19 cellular contexts compared by ENCODE assay signal in the genomic region with DNA sequence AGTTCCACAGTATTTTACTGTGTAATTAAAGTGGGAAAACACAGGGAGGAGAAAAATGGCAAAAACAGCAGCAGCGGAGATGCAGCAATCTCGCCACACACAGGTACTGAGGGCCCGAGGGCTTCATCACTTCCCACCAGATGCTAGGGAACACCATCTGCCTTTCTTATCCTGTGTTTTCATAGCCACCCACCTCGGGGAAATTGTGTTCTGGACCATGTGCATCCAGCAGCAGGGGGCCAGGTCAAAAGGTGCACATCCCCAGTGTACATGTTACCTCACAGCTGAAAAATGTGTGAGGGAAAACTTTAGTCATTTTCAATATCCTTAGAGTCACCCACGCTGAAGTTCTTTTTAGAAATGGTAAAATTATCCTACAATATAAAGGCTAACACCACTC. TPM values are rescaled to one million over a fixed set of nuclear protein-coding genes. Genes with fewer than 3 reads are reported as not detected.
A peak's percentile ranks its signal among the peaks of the same experiment; 100 is the strongest.
DNase-seq lines count a peak whose midpoint lies in the region; ATAC-seq and TF ChIP-seq lines count a peak whose summit lies in the region.
"Had no signal": no experiment of that assay in that cellular context is flagged by ENCODE, and none has a peak within 500 bp of the region (broad histone marks: within the 10 kb centered on the region; RNA-seq: fewer than 3 reads in every experiment).

No MANE protein-coding gene starts in this region.

- peak in 1 of 2 experiments; percentile 28; a peak in 1 of 4 replicates for TF ChIP-seq EP300 in SK-N-SH (IDR thresholded peaks at IDR 0.05; ENCODE audit: borderline replicate concordance in 1 of 2, low read depth in 1 of 2, low read length in 1 of 2)

- no peaks in the 10 kb centered on the region for H3K9me3 ChIP-seq in SK-N-SH
- H3K9me3 ChIP-seq: MG63 had no signal

- H2AK5ac ChIP-seq in mesendoderm (ENCODE audit: low read length): no peak overlapping the region

- H3K23ac ChIP-seq in mesendoderm (ENCODE audit: low read length): no peak overlapping the region

- H3K9ac ChIP-seq in SK-N-SH (no peak overlapping the region), mesendoderm (ENCODE audit: low read length) (no peak overlapping the region)

- H3K9me3 Mint-ChIP-seq in chondrocyte (ENCODE audit: low read depth) (peaks cover 10% of the 10 kb centered on the region), osteocyte (ENCODE audit: unreplicated experiment) (no peaks in the 10 kb centered on the region)

- H3K4me2 ChIP-seq in SK-N-SH (no peak overlapping the region), mesendoderm (ENCODE audit: low read length) (no peak overlapping the region)

- no peak overlapping the region for H3K56ac ChIP-seq in mesendoderm (ENCODE audit: low read length)

- CTCF ChIA-PET in SK-N-SH (lab: Yijun Ruan, JAX): interaction anchor here (1.8 kb wide), 1 partner anchor 11 kb away, joined by 10 read pairs; no protein-coding TSS in a partner anchor

- no peak overlapping the region for H3K4me3 Mint-ChIP-seq in chondrocyte (ENCODE audit: unreplicated experiment)
- no peak overlapping the region for H3K4me3 Mint-ChIP-seq in osteocyte (ENCODE audit: unreplicated experiment)
- H3K4me3 Mint-ChIP-seq: B cell had no signal

- H3K79me1 ChIP-seq in mesendoderm (ENCODE audit: low read length): no peaks in the 10 kb centered on the region

- H3K27me3 Mint-ChIP-seq in chondrocyte (ENCODE audit: low read depth) (no peaks in the 10 kb centered on the region), osteocyte (ENCODE audit: unreplicated experiment) (no peaks in the 10 kb centered on the region)
- H3K27me3 Mint-ChIP-seq: B cell had no signal

- H3K27me3 ChIP-seq in SK-N-SH (ENCODE audit: insufficient read depth): no peaks in the 10 kb centered on the region
- H3K27me3 ChIP-seq in mesendoderm (ENCODE audit: insufficient read depth, low read length, poor library complexity): no peaks in the 10 kb centered on the region
- H3K27me3 ChIP-seq: MG63 had no signal

- no peaks in the 10 kb centered on the region for H3F3A ChIP-seq in SK-N-SH (replicated peaks; ENCODE audit: insufficient read depth)

- H3K4me1 ChIP-seq in SK-N-SH (ENCODE audit: control insufficient read depth in 1 of 2, insufficient read depth in 2 of 2, low read depth in 1 of 2, low read length in 1 of 2) (peaks cover 0 to 3% of the 10 kb centered on the region in 2 experiments; a peak in 1 of 4 replicates), mesendoderm (ENCODE audit: control insufficient read depth, low read depth, low read length) (no peaks in the 10 kb centered on the region)

- ATAC-seq in SK-N-SH treated with all-trans-retinoic acid at 6 μM for 48 hours (no peak), GM18858 (IDR thresholded peaks at IDR 0.05; ENCODE audit: unreplicated experiment) (no peak), HG03469 (IDR thresholded peaks at IDR 0.05; ENCODE audit: unreplicated experiment) (no peak)

- H3K9me2 ChIP-seq in SK-N-SH: no peaks in the 10 kb centered on the region

- H2AFZ ChIP-seq in SK-N-SH (ENCODE audit: low read depth): no peak overlapping the region

- H3K4me1 Mint-ChIP-seq in chondrocyte (ENCODE audit: low read depth) (no peaks in the 10 kb centered on the region), osteocyte (ENCODE audit: unreplicated experiment) (peaks cover 7% of the 10 kb centered on the region)
- H3K4me1 Mint-ChIP-seq: B cell had no signal

- POLR2A ChIA-PET in SK-N-SH (lab: Yijun Ruan, JAX): no interaction called here

- H3K36me3 Mint-ChIP-seq in chondrocyte (ENCODE audit: low read depth) (peaks cover 39% of the 10 kb centered on the region), osteocyte (ENCODE audit: unreplicated experiment) (peaks cover 36% of the 10 kb centered on the region)

- H3K4me3 ChIP-seq in SK-N-SH (ENCODE audit: low read depth in 2 of 2, low read length in 1 of 2) (no peak overlapping the region), mesendoderm (ENCODE audit: low read length) (no peak overlapping the region)
- H3K4me3 ChIP-seq: MG63 had no signal

- H4K5ac ChIP-seq in mesendoderm (ENCODE audit: low read length): no peak overlapping the region

- peaks cover 26 to 41% of the 10 kb centered on the region in 2 experiments for H3K36me3 ChIP-seq in SK-N-SH (replicated peaks in 1 of 2; ENCODE audit: control insufficient read depth in 1 of 2, insufficient read depth in 2 of 2, low read length in 1 of 2)
- H3K36me3 ChIP-seq in mesendoderm (ENCODE audit: control insufficient read depth, insufficient read depth, low read length): peaks cover 1% of the 10 kb centered on the region

- H3K18ac ChIP-seq in mesendoderm (ENCODE audit: low read length): no peak overlapping the region

- no peaks in the 10 kb centered on the region for H4K20me1 ChIP-seq in SK-N-SH (ENCODE audit: insufficient read depth)

- no peak overlapping the region for H2BK120ac ChIP-seq in mesendoderm (ENCODE audit: low read depth, low read length)

- H3K27ac ChIP-seq in SK-N-SH (ENCODE audit: low read depth in 2 of 2, low read length in 1 of 2): peak overlapping the region in 1 of 2 experiments; percentile 32; a peak in 2 of 4 replicates
- H3K27ac ChIP-seq in mesendoderm (ENCODE audit: low read depth, low read length): no peak overlapping the region

- DNase-seq in SK-N-SH: peak; percentile 65
- DNase-seq in chondrocyte (ENCODE audit: low spot score): peak; percentile 14
- DNase-seq in osteocyte (ENCODE audit: extremely low spot score, unreplicated experiment): no peak
- no peak for DNase-seq in HCEC 1CT
- DNase-seq in mesendoderm: no peak
- DNase-seq: 8988T, DND-41, H7, Kasumi-1, MG63, NCI-H1048, NCI-H1436 treated with DMSO at 0.1 percent for 48 hours, NCI-H2081, NCI-H748 treated with DMSO at 0.1 percent for 48 hours, Right ventricle myocardium superior had no signal

- WGBS in SK-N-SH (ENCODE audit: low lambda C conversion rate): 90% methylated on average over 5 of the region's 5 CpGs
- WGBS in mesendoderm (ENCODE audit: extremely low coverage, insufficient coverage, low lambda C conversion rate): no CpG with 5 or more reads among the region's 5 CpGs

- H3K4ac ChIP-seq in mesendoderm (ENCODE audit: low read depth, low read length): no peak overlapping the region

- H3K79me2 ChIP-seq in SK-N-SH (ENCODE audit: insufficient read depth) (no peaks in the 10 kb centered on the region), mesendoderm (ENCODE audit: control insufficient read depth, insufficient read depth, low read length) (no peaks in the 10 kb centered on the region)

- H2BK5ac ChIP-seq in mesendoderm (ENCODE audit: low read length): no peak overlapping the region

- no peak for TF ChIP-seq RAD21 in SK-N-SH (IDR thresholded peaks at IDR 0.05; ENCODE audit: low read length)

- H4K8ac ChIP-seq in mesendoderm (ENCODE audit: low read depth, low read length): no peak overlapping the region

- no peak overlapping the region for H2BK15ac ChIP-seq in mesendoderm (replicated peaks; ENCODE audit: low read depth)

- no peak overlapping the region for H3K27ac Mint-ChIP-seq in chondrocyte (ENCODE audit: unreplicated experiment)
- H3K27ac Mint-ChIP-seq in osteocyte (ENCODE audit: unreplicated experiment): peak overlapping the region; percentile 47
- H3K27ac Mint-ChIP-seq: B cell had no signal

- no peak for TF ChIP-seq CTCF in SK-N-SH (IDR thresholded peaks at IDR 0.05)
- no peak for TF ChIP-seq CTCF in chondrocyte (IDR thresholded peaks at IDR 0.05)
- no peak for TF ChIP-seq CTCF in osteocyte (IDR thresholded peaks at IDR 0.05)

TF ChIP-seq in SK-N-SH treated with all-trans-retinoic acid at 6 μM for 48 hours, 23 proteins besides CTCF, POLR2A, EP300 and RAD21:
- TF ChIP-seq ZC3H10 (CRISPR knock-in tag; IDR thresholded peaks at IDR 0.05) (no peak), ZNF8 (CRISPR knock-in tag; IDR thresholded peaks at IDR 0.05) (no peak), ZFP30 (CRISPR knock-in tag; IDR thresholded peaks at IDR 0.05) (no peak)
- TF ChIP-seq, protein P1, sequence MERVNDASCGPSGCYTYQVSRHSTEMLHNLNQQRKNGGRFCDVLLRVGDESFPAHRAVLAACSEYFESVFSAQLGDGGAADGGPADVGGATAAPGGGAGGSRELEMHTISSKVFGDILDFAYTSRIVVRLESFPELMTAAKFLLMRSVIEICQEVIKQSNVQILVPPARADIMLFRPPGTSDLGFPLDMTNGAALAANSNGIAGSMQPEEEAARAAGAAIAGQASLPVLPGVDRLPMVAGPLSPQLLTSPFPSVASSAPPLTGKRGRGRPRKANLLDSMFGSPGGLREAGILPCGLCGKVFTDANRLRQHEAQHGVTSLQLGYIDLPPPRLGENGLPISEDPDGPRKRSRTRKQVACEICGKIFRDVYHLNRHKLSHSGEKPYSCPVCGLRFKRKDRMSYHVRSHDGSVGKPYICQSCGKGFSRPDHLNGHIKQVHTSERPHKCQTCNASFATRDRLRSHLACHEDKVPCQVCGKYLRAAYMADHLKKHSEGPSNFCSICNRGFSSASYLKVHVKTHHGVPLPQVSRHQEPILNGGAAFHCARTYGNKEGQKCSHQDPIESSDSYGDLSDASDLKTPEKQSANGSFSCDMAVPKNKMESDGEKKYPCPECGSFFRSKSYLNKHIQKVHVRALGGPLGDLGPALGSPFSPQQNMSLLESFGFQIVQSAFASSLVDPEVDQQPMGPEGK (CRISPR knock-in tag; IDR thresholded peaks at IDR 0.05; ENCODE audit: borderline replicate concordance): no peak
TF ChIP-seq in SK-N-SH treated with all-trans-retinoic acid at 6 μM for 48 hours: peak in this region for 0.

RNA-seq across cellular contexts. Expression of a gene that starts 30.2 kb away (rescaled TPM):
- polyA plus RNA-seq in SK-N-SH (2012; rRNA removed): 122 and 188 TPM in 2 replicates
- polyA plus RNA-seq in SK-N-SH (2012; cell fraction: cytosol; rRNA removed): 183 and 234 TPM in 2 replicates
- 57.1 and 74.1 TPM in 2 replicates for polyA plus RNA-seq in SK-N-SH (2012; cell fraction: nucleus; rRNA removed)
- total RNA-seq in chondrocyte: 108 to 119 TPM (median 111 TPM) in 3 replicates
- 81.6 and 105 TPM in 2 replicates for total RNA-seq in osteocyte
- 405 TPM for polyA plus RNA-seq in mesendoderm (2013, experiment 1 of 2)
- polyA plus RNA-seq in mesendoderm (2013, experiment 2 of 2): 401 TPM

Comparison
In these comparisons a context has a peak if more than half of its experiments do, and no peak if none do; other contexts are left out.
1. DNase-seq: peak in SK-N-SH (single experiment) and chondrocyte (single experiment); none in osteocyte (single experiment), HCEC 1CT (single experiment) and mesendoderm (single experiment).